In genomic region chr3:114213262-114213668, GRCh38 we compare ENCODE assay signal across 9 cellular contexts. TPM values are rescaled to one million over a fixed set of nuclear protein-coding genes. Genes with fewer than 3 reads are reported as not detected.
DNase-seq lines count a peak whose midpoint lies in the region; ATAC-seq and TF ChIP-seq lines count a peak whose summit lies in the region.
"Had no signal": no experiment of that assay in that cellular context is flagged by ENCODE, and none has a peak within 500 bp of the region (broad histone marks: within the 10 kb centered on the region; RNA-seq: fewer than 3 reads in every experiment).

No MANE protein-coding gene starts in this region.

- H3K36me3 Mint-ChIP-seq in GM23338 (ENCODE audit: low read depth) (no peaks in the 10 kb centered on the region; the same call in 2 of the 3 replicates), MCF 10A (ENCODE audit: insufficient read depth, unreplicated experiment) (no peaks in the 10 kb centered on the region)

- DNase-seq in GM04504 (ENCODE audit: low read depth): peak; percentile 36
- DNase-seq in GM23338 (ENCODE audit: low spot score): no peak
- DNase-seq in MV-4-11 (lab: John Stamatoyannopoulos, UW): peak; percentile 8
- no peak for DNase-seq in NCI-H1092 (lab: John Stamatoyannopoulos, UW)
- no peak for DNase-seq in MCF 10A (ENCODE audit: unreplicated experiment)
- DNase-seq: NCI-H82 had no signal

- H3K9me2 ChIP-seq in GM23338 (ENCODE audit: insufficient read depth): peaks cover 50% of the 10 kb centered on the region

- CTCF ChIA-PET in MCF 10A (lab: Yijun Ruan, JAX): interaction anchor here (0.6 kb wide), 1 partner anchor 1709 kb away, joined by 3 read pairs; no protein-coding TSS in a partner anchor

- POLR2A ChIA-PET in MCF 10A (lab: Yijun Ruan, JAX): no interaction called here

- no TSS peak for BruUV-seq in MCF 10A (replicated peaks; lab: Mats Ljungman, UMichigan)

- no peaks in the 10 kb centered on the region for H3K36me3 ChIP-seq in GM23338 (ENCODE audit: insufficient read depth)

- peaks cover 5% of the 10 kb centered on the region for H3F3A ChIP-seq in GM23338 (replicated peaks; ENCODE audit: low read depth)

- H3K79me2 ChIP-seq in GM23338 (replicated peaks; ENCODE audit: insufficient read depth): no peaks in the 10 kb centered on the region

- H2AFZ ChIP-seq in GM23338: peak overlapping the region; percentile 59; the same call in 1 of the 2 replicates

- no peak overlapping the region for H3K4me3 Mint-ChIP-seq in GM23338
- no peak overlapping the region for H3K4me3 Mint-ChIP-seq in MCF 10A (ENCODE audit: unreplicated experiment)

- H3K27ac Mint-ChIP-seq in GM23338 (peak overlapping the region; percentile 24; the same call in 1 of the 2 replicates), MCF 10A (ENCODE audit: low read depth, unreplicated experiment) (no peak overlapping the region)

- H4K20me1 ChIP-seq in GM23338 (replicated peaks; ENCODE audit: insufficient read depth): no peaks in the 10 kb centered on the region

- H3K4me1 ChIP-seq in GM23338 (ENCODE audit: insufficient read depth): peaks cover 32% of the 10 kb centered on the region
- peaks cover 59% of the 10 kb centered on the region for H3K4me1 ChIP-seq in mononuclear cell (ENCODE audit: insufficient read depth, low read length)

- ATAC-seq in GM23338 (no peak), GM19324 (IDR thresholded peaks at IDR 0.05; ENCODE audit: low FRiP score, unreplicated experiment) (no peak), GM18861 (IDR thresholded peaks at IDR 0.05; ENCODE audit: unreplicated experiment) (no peak)

- peaks cover 7% of the 10 kb centered on the region for H3K27me3 Mint-ChIP-seq in GM23338 (ENCODE audit: insufficient read depth, low read depth, poor library complexity)
- H3K27me3 Mint-ChIP-seq in MCF 10A (ENCODE audit: insufficient read depth, unreplicated experiment): no peaks in the 10 kb centered on the region

- H3K4me1 Mint-ChIP-seq in GM23338 (no peaks in the 10 kb centered on the region; the same call in 2 of the 3 replicates), MCF 10A (ENCODE audit: insufficient read depth, unreplicated experiment) (no peaks in the 10 kb centered on the region)

- peak overlapping the region; percentile 84 for H3K27ac ChIP-seq in GM23338 (ENCODE audit: low read depth)

- intact Hi-C loops in MCF 10A (cut with micrococcal nuclease): no loop called here

- H3K4me2 ChIP-seq in GM23338: peak overlapping the region; percentile 66

- H3K27me3 ChIP-seq in GM23338 (ENCODE audit: insufficient read depth) (no peaks in the 10 kb centered on the region), mononuclear cell (ENCODE audit: insufficient read depth, low read length) (no peaks in the 10 kb centered on the region)

- H3K9me3 Mint-ChIP-seq in GM23338 (peaks cover 6% of the 10 kb centered on the region; the same call in 1 of the 3 replicates), MCF 10A (ENCODE audit: unreplicated experiment) (no peaks in the 10 kb centered on the region)

- H3K9me3 ChIP-seq in mononuclear cell (ENCODE audit: low read depth, low read length): no peaks in the 10 kb centered on the region

- H3K4me3 ChIP-seq in GM23338 (no peak overlapping the region), mononuclear cell (ENCODE audit: low read length) (peak overlapping the region; percentile 28)

- TF ChIP-seq CTCF in GM23338 (conservative IDR thresholded peaks at IDR 0.05; ENCODE audit: low read depth in 2 of 2) (no peak), MCF 10A (IDR thresholded peaks at IDR 0.05; ENCODE audit: unreplicated experiment) (no peak)

TF ChIP-seq in GM23338, 12 proteins besides CTCF, POLR2A, EP300 and RAD21 (continues in another document):
- TF ChIP-seq EZH2phosphoT487 (IDR thresholded peaks at IDR 0.05; ENCODE audit: unreplicated experiment): no peak
- TF ChIP-seq ZNF114 (CRISPR knock-in tag; IDR thresholded peaks at IDR 0.05): no peak
- no peak for TF ChIP-seq ETS1 (IDR thresholded peaks at IDR 0.05)
- no peak for TF ChIP-seq STAT1 (IDR thresholded peaks at IDR 0.05; ENCODE audit: unreplicated experiment)
- TF ChIP-seq NANOG (IDR thresholded peaks at IDR 0.05; ENCODE audit: borderline replicate concordance): no peak
- TF ChIP-seq ZNF331 (CRISPR knock-in tag; IDR thresholded peaks at IDR 0.05; ENCODE audit: low read depth): no peak
- TF ChIP-seq EZH2 (IDR thresholded peaks at IDR 0.05; ENCODE audit: low read depth, unreplicated experiment): no peak
- TF ChIP-seq JUNB (IDR thresholded peaks at IDR 0.05; ENCODE audit: unreplicated experiment): no peak
- no peak for TF ChIP-seq ZNF462 (CRISPR knock-in tag; IDR thresholded peaks at IDR 0.05)
- no peak for TF ChIP-seq POLR2AphosphoS5 (IDR thresholded peaks at IDR 0.05; ENCODE audit: low read depth)
- TF ChIP-seq CREB1 (CRISPR knock-in tag; IDR thresholded peaks at IDR 0.05; ENCODE audit: low read depth): no peak

RNA-seq across cellular contexts. Expression of gene ZNF80, which starts 24.1 kb away (rescaled TPM):
- total RNA-seq in GM23338 (2014; rRNA removed; shearing (Covaris generic)): not detected in 2 replicates
- not detected in 2 replicates for polyA plus RNA-seq in GM23338 (2016; fragmentation: Nextera tagmentation; extraction: Ambion mirVana)
- total RNA-seq in mononuclear cell: 1.2 TPM
- total RNA-seq in MCF 10A (2022): not detected in 2 replicates

RNA-seq across cellular contexts. Expression of gene DRD3, which starts 34.4 kb away (rescaled TPM):
- total RNA-seq in GM23338 (2014; rRNA removed; shearing (Covaris generic)): 0.21 and 0.70 TPM in 2 replicates
- 0.65 TPM in 1 of 2 replicates, not detected in the other for polyA plus RNA-seq in GM23338 (2016; fragmentation: Nextera tagmentation; extraction: Ambion mirVana)
- total RNA-seq in mononuclear cell: not detected
- not detected in 2 replicates for total RNA-seq in MCF 10A (2022)

Comparison
In these comparisons a context has a peak if more than half of its experiments do, and no peak if none do; other contexts are left out.
1. DNase-seq: peak in GM04504 (single experiment) and MV-4-11 (single experiment); none in GM23338 (single experiment), NCI-H1092 (single experiment) and MCF 10A (single experiment).